Comparison of ENCODE assay signal across 30 cellular contexts in genomic region chr11:47969401-47969800, GRCh38.
"Had no signal": no experiment of that assay in that cellular context is flagged by ENCODE, and none has a peak within 500 bp of the region (broad histone marks: within the 10 kb centered on the region; RNA-seq: fewer than 3 reads in every experiment).

No MANE protein-coding gene starts in this region.

- H3K27me3 ChIP-seq: foreskin keratinocyte, heart right ventricle, pancreas, upper lobe of right lung had no signal

- H3K27ac Mint-ChIP-seq: nephron; stimulated activated effector memory CD8-positive, alpha-beta T cell treated with anti-CD3 and anti-CD28 coated beads, Interleukin-12 subunit alpha, Interleukin-12 subunit beta, amount 100 ng/mL, for 72 hours; stimulated activated naive CD8-positive, alpha-beta T cell treated with anti-CD3 and anti-CD28 coated beads, Interleukin-15, amount 100 ng/mL, for 72 hours; T-cell; T-helper 2 cell treated with Interferon-gamma antibody and Interleukin-4, amounts not matched to agents 5 μg/mL and 100 μg/mL, for 36 hours had no signal

- H3K9me3 ChIP-seq: heart right ventricle, left ventricle myocardium inferior, mucosa of descending colon, pancreas, prostate gland, upper lobe of right lung had no signal

- H3K4me1 Mint-ChIP-seq: stimulated activated naive CD8-positive, alpha-beta T cell treated with anti-CD3 and anti-CD28 coated beads, Interleukin-15, amount 100 ng/mL, for 72 hours had no signal

- H3K4me3 Mint-ChIP-seq: effector memory CD8-positive, alpha-beta T cell; nephron; stimulated activated effector memory CD8-positive, alpha-beta T cell treated with anti-CD3 and anti-CD28 coated beads, Interleukin-12 subunit alpha, Interleukin-12 subunit beta, amount 100 ng/mL, for 72 hours; stimulated activated naive CD8-positive, alpha-beta T cell treated with anti-CD3 and anti-CD28 coated beads, Interleukin-15, amount 100 ng/mL, for 72 hours; T-cell; T-helper 2 cell treated with Interferon-gamma antibody and Interleukin-4, amounts not matched to agents 5 μg/mL and 100 μg/mL, for 36 hours had no signal

- H3K36me3 ChIP-seq: heart right ventricle, left ventricle myocardium inferior, pancreas, prostate gland, upper lobe of right lung had no signal

- H3K4me1 ChIP-seq: foreskin keratinocyte, pancreas, prostate gland had no signal

- H3K27ac ChIP-seq: foreskin keratinocyte, heart right ventricle, left ventricle myocardium inferior, pancreas, prostate gland, skin epidermis, upper lobe of right lung, VCaP had no signal

- ATAC-seq: effector memory CD8-positive, alpha-beta T cell; foreskin keratinocyte; heart right ventricle; mucosa of descending colon; pancreas; sciatic nerve; stimulated activated effector memory CD8-positive, alpha-beta T cell treated with anti-CD3 and anti-CD28 coated beads, Interleukin-12 subunit alpha, Interleukin-12 subunit beta, amount 100 ng/mL, for 72 hours; stimulated activated naive CD8-positive, alpha-beta T cell treated with anti-CD3 and anti-CD28 coated beads, Interleukin-15, amount 100 ng/mL, for 72 hours; T-cell; upper lobe of right lung had no signal

- DNase-seq: activated CD4-positive, alpha-beta T cell treated with anti-CD3 and anti-CD28 coated beads for 48 hours; activated CD4-positive, alpha-beta T cell treated with anti-CD3 and anti-CD28 coated beads, Interleukin-2, amount 50 U/mL, for 48 hours; activated CD8-positive, alpha-beta memory T cell treated with anti-CD3 and anti-CD28 coated beads for 24 hours; activated gamma-delta T cell; activated naive CD4-positive, alpha-beta T cell treated with anti-CD3 and anti-CD28 coated beads, Interleukin-2, amount 50 U/mL, for 16 hours; activated T-cell treated with anti-CD3 and anti-CD28 coated beads, Interleukin-2, amount 50 U/mL, for 1 hour; amygdala; caudate nucleus; cortex of kidney; effector memory CD8-positive, alpha-beta T cell; foreskin keratinocyte; heart right ventricle; left ventricle myocardium inferior; mucosa of descending colon; nucleus accumbens; pancreas; retina; stimulated activated CD4-positive, alpha-beta T cell treated with anti-CD3 and anti-CD28 coated beads, Interleukin-4, amount 100 ng/mL, for 24 hours; stimulated activated naive CD8-positive, alpha-beta T cell treated with anti-CD3 and anti-CD28 coated beads, Interleukin-15, amount 100 ng/mL, for 72 hours; substantia nigra; T-cell; upper lobe of right lung had no signal

- H3K36me3 Mint-ChIP-seq: stimulated activated effector memory CD8-positive, alpha-beta T cell treated with anti-CD3 and anti-CD28 coated beads, Interleukin-12 subunit alpha, Interleukin-12 subunit beta, amount 100 ng/mL, for 72 hours; T-cell had no signal

- H3K27me3 Mint-ChIP-seq: effector memory CD8-positive, alpha-beta T cell; stimulated activated naive CD8-positive, alpha-beta T cell treated with anti-CD3 and anti-CD28 coated beads, Interleukin-15, amount 100 ng/mL, for 72 hours; T-cell had no signal

- H3K4me3 ChIP-seq: heart right ventricle, left ventricle myocardium inferior, lung, mucosa of descending colon, pancreas, prostate gland, skin epidermis, upper lobe of right lung had no signal

- H3K9me3 Mint-ChIP-seq: effector memory CD8-positive, alpha-beta T cell; nephron; stimulated activated effector memory CD8-positive, alpha-beta T cell treated with anti-CD3 and anti-CD28 coated beads, Interleukin-12 subunit alpha, Interleukin-12 subunit beta, amount 100 ng/mL, for 72 hours; stimulated activated naive CD8-positive, alpha-beta T cell treated with anti-CD3 and anti-CD28 coated beads, Interleukin-15, amount 100 ng/mL, for 72 hours; T-cell; T-helper 2 cell treated with Interferon-gamma antibody and Interleukin-4, amounts not matched to agents 5 μg/mL and 100 μg/mL, for 36 hours had no signal
